Comparison of ENCODE assay signal across 9 cellular contexts in the genomic region with DNA sequence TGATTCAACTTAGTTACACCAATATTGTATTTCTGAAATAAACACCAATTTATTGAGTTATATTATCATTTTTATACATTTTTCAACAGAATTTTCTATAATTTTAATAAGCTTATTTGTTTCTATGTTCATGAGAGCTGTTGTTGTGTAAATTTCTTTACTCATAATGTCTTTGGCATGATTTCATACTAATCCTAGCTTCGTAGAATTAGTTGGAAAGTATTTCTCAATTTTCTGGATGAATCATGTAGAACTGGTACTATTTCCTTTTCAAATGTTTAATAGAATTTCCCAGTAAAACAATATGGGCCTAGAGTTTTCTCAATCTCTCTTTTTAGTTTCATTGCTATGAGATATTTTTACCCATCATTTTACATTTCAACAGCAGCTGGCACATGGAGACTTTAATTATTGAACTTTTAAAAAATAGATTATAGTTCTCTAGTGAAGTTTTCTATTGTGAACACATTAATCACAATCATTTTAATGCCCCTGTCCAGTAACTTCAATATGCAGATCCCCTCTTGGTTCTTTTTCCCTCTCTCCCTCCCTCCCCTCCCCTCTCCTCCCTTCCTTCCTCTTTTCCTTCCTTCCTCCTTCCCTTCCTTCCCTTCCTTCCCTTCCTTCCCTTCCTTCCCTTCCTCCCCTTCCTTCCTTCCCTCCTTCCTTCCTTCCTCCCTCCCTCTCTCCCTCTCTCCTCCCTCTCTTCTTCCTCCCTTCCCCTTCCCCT.
"Had no signal": no experiment of that assay in that cellular context is flagged by ENCODE, and none has a peak within 500 bp of the region (broad histone marks: within the 10 kb centered on the region; RNA-seq: fewer than 3 reads in every experiment).

No MANE protein-coding gene starts in this region.

- H3K36me3 ChIP-seq: HAP-1 had no signal

- H3K36me3 Mint-ChIP-seq: IgD-negative memory B cell had no signal

- DNase-seq: GM23248, GOT3, H7, HFFc6, KBM-7 had no signal

- FAIRE-seq: HTR-8/SVneo had no signal

- H3K4me3 ChIP-seq: GM23248, HAP-1 had no signal

- ATAC-seq: HCT116 had no signal

- H3K27me3 Mint-ChIP-seq: IgD-negative memory B cell had no signal

- H3K4me3 Mint-ChIP-seq: HFFc6, IgD-negative memory B cell had no signal

- H3K27ac Mint-ChIP-seq: HFFc6, IgD-negative memory B cell had no signal

- H3K4me1 Mint-ChIP-seq: IgD-negative memory B cell had no signal
